ENCODE assay signal across 8 cellular contexts in the genomic region with DNA sequence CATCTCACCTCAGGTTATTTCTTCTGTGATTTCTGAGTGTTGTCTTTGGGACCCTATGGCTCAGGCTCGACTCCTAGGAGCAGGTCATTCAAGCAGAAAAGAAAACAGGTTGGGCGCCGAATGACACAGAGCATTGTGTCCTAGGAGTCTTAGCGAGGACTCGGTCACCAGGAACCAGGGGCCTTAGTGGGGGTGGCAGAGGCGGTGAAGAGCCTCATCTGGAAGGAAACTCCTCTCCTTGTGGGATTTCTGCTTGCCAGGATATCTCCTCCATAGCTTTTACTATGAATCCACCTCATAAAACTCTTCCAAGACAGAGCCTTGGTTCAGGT. TPM values are rescaled to one million over a fixed set of nuclear protein-coding genes. Genes with fewer than 3 reads are reported as not detected.
DNase-seq lines count a peak whose midpoint lies in the region; ATAC-seq, FAIRE-seq and TF ChIP-seq lines count a peak whose summit lies in the region.

No MANE protein-coding gene starts in this region.

- no peak overlapping the region for H2BK15ac ChIP-seq in IMR-90 (ENCODE audit: low read depth, low read length)

- intact Hi-C loops in IMR-90 (cut with micrococcal nuclease) (no loop called here), mucosa of descending colon (cut with DNase I, micrococcal nuclease) (no loop called here)

- H3K4me3 ChIP-seq in A549 (peak overlapping the region; percentile 83), IMR-90 (ENCODE audit: insufficient read depth, low read depth, low read length) (peak overlapping the region; percentile 60; the same call in 1 of the 2 replicates), mucosa of descending colon (peak overlapping the region; percentile 56)

- H3K4me1 Mint-ChIP-seq in central memory CD8-positive, alpha-beta T cell: no peaks in the 10 kb centered on the region

- no peak overlapping the region for H3K9ac ChIP-seq in IMR-90 (ENCODE audit: low read depth, low read length)

- no peak overlapping the region for H4K5ac ChIP-seq in IMR-90 (ENCODE audit: low read depth, low read length)

- BruUV-seq in IMR-90 (replicated peaks; lab: Mats Ljungman, UMichigan): no TSS peak

- H2BK5ac ChIP-seq in IMR-90 (ENCODE audit: low read depth, low read length, poor library complexity, severe bottlenecking): no peak overlapping the region

- no peak overlapping the region for H3K18ac ChIP-seq in IMR-90 (ENCODE audit: low read depth, low read length)

- no peak overlapping the region for H2BK20ac ChIP-seq in IMR-90 (ENCODE audit: low read depth, low read length)

- TF ChIP-seq RAD21 in A549 (conservative IDR thresholded peaks at IDR 0.05 in 1 of 2, IDR thresholded peaks at IDR 0.05 in 1 of 2): no peak
- TF ChIP-seq RAD21 in IMR-90 (IDR thresholded peaks at IDR 0.05; ENCODE audit: low read length): no peak

- H2AK9ac ChIP-seq in IMR-90 (replicated peaks; ENCODE audit: low read depth, low read length, poor library complexity): peak overlapping the region; percentile 42

- no peak for FAIRE-seq in A549 (lab: Jason Lieb, UNC)

- H3K4me2 ChIP-seq in A549 (peak overlapping the region; percentile 83), IMR-90 (ENCODE audit: low read depth, low read length) (peak overlapping the region; percentile 64)

- no peak for DNase-seq in A549 (ENCODE audit: low read depth in 1 of 2, low spot score in 1 of 2)
- DNase-seq in IMR-90: no peak
- no peak for DNase-seq in central memory CD8-positive, alpha-beta T cell (ENCODE audit: low spot score in 2 of 2)
- peak in 1 of 3 donors; percentile 56 for DNase-seq in mucosa of descending colon
- DNase-seq in HUDEP-2 (lab: John Stamatoyannopoulos, UW; ENCODE audit: unreplicated experiment in 76 of 76): no peak
- DNase-seq in NCI-H187 (lab: John Stamatoyannopoulos, UW): no peak
- DNase-seq in NCI-H128 (lab: John Stamatoyannopoulos, UW; ENCODE audit: unreplicated experiment): no peak
- no peak for DNase-seq in DMS114 treated with DMSO at 0.1 percent for 48 hours (lab: John Stamatoyannopoulos, UW; ENCODE audit: unreplicated experiment)

- in situ Hi-C loops in IMR-90 (cut with MboI; ENCODE audit: low sequenced_read_pairs): no loop called here

- peak overlapping the region; percentile 94 for H2AFZ ChIP-seq in IMR-90 (replicated peaks; ENCODE audit: low read length, poor library complexity)

- TF ChIP-seq CTCF in A549 (IDR thresholded peaks at IDR 0.05) (no peak), IMR-90 (conservative IDR thresholded peaks at IDR 0.05; ENCODE audit: low read depth, low read length) (no peak), mucosa of descending colon (IDR thresholded peaks at IDR 0.05) (no peak)

- H3K9me3 Mint-ChIP-seq in central memory CD8-positive, alpha-beta T cell: no peaks in the 10 kb centered on the region

- dilution Hi-C loops in IMR-90 (cut with HindIII; ENCODE audit: low sequenced_read_pairs, unreplicated experiment): no loop called here

- no peaks in the 10 kb centered on the region for H4K20me1 ChIP-seq in IMR-90 (ENCODE audit: insufficient read depth, low read length)

- H2AK5ac ChIP-seq in IMR-90 (ENCODE audit: low read depth, low read length): no peak overlapping the region

- no peak overlapping the region for H3K27ac Mint-ChIP-seq in central memory CD8-positive, alpha-beta T cell (ENCODE audit: low read depth)

- WGBS in A549 (ENCODE audit: missing lambda C conversion rate): 51% methylated on average over 6 of the region's 6 CpGs
- no CpG with 5 or more reads among the region's 6 CpGs for WGBS in IMR-90 (ENCODE audit: extremely low coverage in 2 of 2, insufficient read length in 1 of 2), 2 experiments

- peak overlapping the region; percentile 55 for H3K4me3 Mint-ChIP-seq in central memory CD8-positive, alpha-beta T cell

- H3K9me3 ChIP-seq in A549: no peaks in the 10 kb centered on the region
- H3K9me3 ChIP-seq in IMR-90 (ENCODE audit: control insufficient read depth, insufficient read depth, low read length): no peaks in the 10 kb centered on the region
- H3K9me3 ChIP-seq in mucosa of descending colon: no peaks in the 10 kb centered on the region

- no peak overlapping the region for H2BK120ac ChIP-seq in IMR-90 (ENCODE audit: low read depth, low read length)

- CTCF ChIA-PET in A549 (lab: Yijun Ruan, JAX): interaction anchor here (1.4 to 11.2 kb wide), 6 partner anchors 17 to 171 kb away, joined by 4 to 68 read pairs (median 6); a partner anchor contains a TSS
- CTCF ChIA-PET in IMR-90 (lab: Yijun Ruan, JAX): interaction anchor here (1.3 to 2.0 kb wide), 2 partner anchors 23 to 38 kb away, joined by 5 read pairs; no protein-coding TSS in a partner anchor

- 0 out of 3 replicates have a peak, but pooled peaks cover 3% of the 10 kb centered on the region for H3K4me1 ChIP-seq in A549
- no peaks in the 10 kb centered on the region for H3K4me1 ChIP-seq in IMR-90 (ENCODE audit: control insufficient read depth, insufficient read depth, low read length)
- H3K4me1 ChIP-seq in mucosa of descending colon (ENCODE audit: low read depth): peaks cover 5% of the 10 kb centered on the region

- H3K27me3 ChIP-seq in IMR-90 (ENCODE audit: control insufficient read depth, insufficient read depth, low read length): peaks cover 35% of the 10 kb centered on the region

- POLR2A ChIA-PET in A549 (lab: Yijun Ruan, JAX): interaction anchor here (0.8 to 1.4 kb wide), 2 partner anchors 24 kb away, joined by 3 read pairs; no protein-coding TSS in a partner anchor
- POLR2A ChIA-PET in IMR-90 (lab: Charles Lee; ENCODE audit: unreplicated experiment): no interaction called here

- H3K36me3 ChIP-seq in IMR-90 (ENCODE audit: control insufficient read depth, insufficient read depth, low read length) (no peaks in the 10 kb centered on the region), mucosa of descending colon (ENCODE audit: low read depth) (no peaks in the 10 kb centered on the region)

- H4K91ac ChIP-seq in IMR-90 (ENCODE audit: insufficient read depth, low read depth, low read length): no peak overlapping the region

- peaks cover 34% of the 10 kb centered on the region for H3K27me3 Mint-ChIP-seq in central memory CD8-positive, alpha-beta T cell

- H3K9me1 ChIP-seq in IMR-90 (ENCODE audit: insufficient read depth, low read length): no peaks in the 10 kb centered on the region

- TF ChIP-seq POLR2A in A549 (IDR thresholded peaks at IDR 0.05; ENCODE audit: low read length) (no peak), IMR-90 (IDR thresholded peaks at IDR 0.05; ENCODE audit: low read depth, low read length) (no peak)

- no peak overlapping the region for H3K56ac ChIP-seq in IMR-90 (ENCODE audit: extremely low read depth, insufficient read depth, low read length)

- H3K79me1 ChIP-seq in IMR-90 (ENCODE audit: low read depth in 1 of 2, low read length in 2 of 2): no peaks in the 10 kb centered on the region

- H3K27ac ChIP-seq in A549: peak overlapping the region; percentile 83 to 90; a peak in 5 of 6 replicates
- no peak overlapping the region for H3K27ac ChIP-seq in IMR-90 (ENCODE audit: insufficient read depth, low read length)

- ATAC-seq in A549 (peak in 1 of 2 experiments; percentile 12; a peak in 3 of 6 replicates), IMR-90 (ENCODE audit: low read depth) (no peak), mucosa of descending colon (peak; percentile 41)
- ATAC-seq in central memory CD8-positive, alpha-beta T cell (replicated peaks; ENCODE audit: extremely low read depth, poor library complexity, severe bottlenecking): no peak

- no peak for TF ChIP-seq EP300 in A549 (IDR thresholded peaks at IDR 0.05)

- no peak overlapping the region for H3K4ac ChIP-seq in IMR-90 (ENCODE audit: low read depth, low read length)

- H4K8ac ChIP-seq in IMR-90 (ENCODE audit: low read depth in 2 of 2, low read length in 2 of 2): no peak overlapping the region

- H3K23ac ChIP-seq in IMR-90 (ENCODE audit: low read depth, low read length): 0 out of 2 replicates have a peak overlapping the region, but pooled peaks have one; percentile 25

- no peaks in the 10 kb centered on the region for H3K36me3 Mint-ChIP-seq in central memory CD8-positive, alpha-beta T cell (ENCODE audit: insufficient read depth)

- H3K14ac ChIP-seq in IMR-90 (replicated peaks; ENCODE audit: low read depth, low read length): no peak overlapping the region

TF ChIP-seq in A549, 52 proteins besides CTCF, POLR2A, EP300 and RAD21 (continues in another document):
- TF ChIP-seq EHMT2 (IDR thresholded peaks at IDR 0.05; ENCODE audit: low read depth): no peak
- TF ChIP-seq NPAS2 (CRISPR knock-in tag; IDR thresholded peaks at IDR 0.05; ENCODE audit: borderline replicate concordance): no peak
- TF ChIP-seq RCOR1 (IDR thresholded peaks at IDR 0.05; ENCODE audit: low read depth, low read length): no peak
- no peak for TF ChIP-seq CBX8 (IDR thresholded peaks at IDR 0.05)

TF ChIP-seq in IMR-90, 13 proteins besides CTCF, POLR2A, EP300 and RAD21 (continues in another document):
- TF ChIP-seq BHLHE40 (IDR thresholded peaks at IDR 0.05; ENCODE audit: low read depth, low read length) (no peak), RCOR1 (IDR thresholded peaks at IDR 0.05; ENCODE audit: insufficient replicate concordance, low read length) (no peak), MAFK (IDR thresholded peaks at IDR 0.05; ENCODE audit: low read depth, low read length) (no peak)

RNA-seq across cellular contexts. Expression of a gene that starts 0.6 kb away (rescaled TPM):
- 5.1 and 6.7 TPM in 2 replicates for polyA plus RNA-seq in A549 (2011; rRNA removed)
- polyA plus RNA-seq in A549 (2012; cell fraction: cytosol; rRNA removed): 3.4 and 4.3 TPM in 2 replicates
- polyA plus RNA-seq in A549 (2012; cell fraction: nucleus; rRNA removed): 25.3 and 25.5 TPM in 2 replicates
- polyA plus RNA-seq in A549 (2017; fragmentation: RNase III; extraction: RNeasy Plus Mini Kit Qiagen cat#74134 plus additional on column Dnase treatment): 3.2 to 3.9 TPM (median 3.5 TPM) in 3 replicates
- 4.8 and 6.6 TPM in 2 replicates for polyA minus RNA-seq in A549 (2011; rRNA and poly(A)+ RNA removed)
- under 0.01 TPM in 2 replicates for total RNA-seq in IMR-90 (2012; rRNA removed)
- polyA plus RNA-seq in IMR-90 (2012; rRNA removed): 0.34 and 0.37 TPM in 2 replicates
- 0.06 and 0.07 TPM in 2 replicates for polyA plus RNA-seq in IMR-90 (2012; cell fraction: cytosol; rRNA removed)
- polyA plus RNA-seq in IMR-90 (2012; cell fraction: nucleus; rRNA removed; ENCODE audit: low replicate concordance): 1.2 and 1.6 TPM in 2 replicates
- total RNA-seq in mucosa of descending colon: 100 to 1,000 TPM in 1 of 3 donors, 10 to 100 TPM in 2; 45.8 to 110 (median 61.5) TPM

RNA-seq across cellular contexts. Expression of a gene that starts 45.2 kb away (rescaled TPM):
- polyA plus RNA-seq in A549 (2011; rRNA removed): 0.19 and 0.28 TPM in 2 replicates
- 0.04 and 0.09 TPM in 2 replicates for polyA plus RNA-seq in A549 (2012; cell fraction: cytosol; rRNA removed)
- polyA plus RNA-seq in A549 (2012; cell fraction: nucleus; rRNA removed): 0.08 and 0.10 TPM in 2 replicates
- 0.22 to 0.40 TPM (median 0.31 TPM) in 3 replicates for polyA plus RNA-seq in A549 (2017; fragmentation: RNase III; extraction: RNeasy Plus Mini Kit Qiagen cat#74134 plus additional on column Dnase treatment)
- polyA minus RNA-seq in A549 (2011; rRNA and poly(A)+ RNA removed): 0.50 and 1.3 TPM in 2 replicates
- total RNA-seq in IMR-90 (2012; rRNA removed): under 0.01 TPM in 1 of 2 replicates, not detected in the other
- polyA plus RNA-seq in IMR-90 (2012; rRNA removed): 0.06 TPM in 1 of 2 replicates, not detected in the other
- polyA plus RNA-seq in IMR-90 (2012; cell fraction: cytosol; rRNA removed): 0.03 and 0.15 TPM in 2 replicates
- 0.01 and 0.03 TPM in 2 replicates for polyA plus RNA-seq in IMR-90 (2012; cell fraction: nucleus; rRNA removed; ENCODE audit: low replicate concordance)
- 10 to 100 TPM in 2 of 3 donors, 1 to 10 TPM in 1; 4.8 to 12.6 (median 10.8) TPM for total RNA-seq in mucosa of descending colon

Comparison
In these comparisons a context has a peak if more than half of its experiments do, and no peak if none do; other contexts are left out.
1. RNA of a gene that starts 0.6 kb away (total RNA-seq): 45.8 to 110 TPM in mucosa of descending colon; under 0.01 TPM in IMR-90; every median in the first group is over 10 times any median in the second.
2. Peak in every context shown above with its lines, with median percentiles within 50 percentile points of each other: H3K4me3 ChIP-seq.